20 cellular contexts compared by ENCODE assay signal in the genomic region with DNA sequence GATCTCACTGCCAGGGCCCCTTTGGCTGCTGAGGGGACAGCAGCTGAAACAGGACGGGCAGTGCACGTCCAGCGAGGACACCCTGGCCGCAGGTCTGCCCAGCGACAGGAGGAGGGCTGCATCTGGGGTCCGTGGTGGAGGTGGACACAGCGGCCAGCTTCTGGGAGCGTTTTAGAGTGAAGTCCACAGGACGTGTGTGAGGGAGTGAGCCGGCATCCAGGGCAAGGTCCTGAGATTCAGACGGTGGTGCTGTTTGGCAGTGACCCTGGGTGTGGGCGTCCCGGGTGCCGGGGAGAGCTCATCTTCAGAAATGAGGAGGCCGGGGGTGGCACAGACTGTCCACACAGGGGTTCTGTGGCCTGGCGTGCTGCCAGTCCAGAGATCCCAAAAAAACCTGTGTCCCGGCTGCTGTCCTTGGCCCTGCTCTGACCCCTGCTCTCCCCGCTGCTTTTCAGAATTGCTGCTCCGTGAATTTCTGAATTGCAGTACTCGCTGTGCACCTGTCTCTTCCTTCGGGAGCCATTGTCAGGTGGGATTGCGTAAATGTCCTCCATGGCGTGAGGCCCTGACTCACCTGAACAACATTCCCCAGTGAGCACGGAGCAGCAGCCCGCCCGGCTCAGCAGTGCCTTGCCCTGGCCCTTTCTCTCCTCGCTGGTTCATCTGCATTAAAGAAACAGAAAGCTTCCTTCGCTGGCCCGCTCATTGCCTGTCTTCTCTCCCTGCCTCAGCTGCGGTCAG.
DNase-seq lines count a peak whose midpoint lies in the region; ATAC-seq, FAIRE-seq and TF ChIP-seq lines count a peak whose summit lies in the region.
"Had no signal": no experiment of that assay in that cellular context is flagged by ENCODE, and none has a peak within 500 bp of the region (broad histone marks: within the 10 kb centered on the region; RNA-seq: fewer than 3 reads in every experiment).

No MANE protein-coding gene starts in this region.

- intact Hi-C loops in left ventricle myocardium superior (cut with micrococcal nuclease) (no loop called here), kidney (cut with DNase I) (no loop called here), vagina (cut with DNase I) (no loop called here)

- no peaks in the 10 kb centered on the region for H3K36me3 Mint-ChIP-seq in activated T-cell treated with anti-CD3 and anti-CD28 coated beads, Interleukin-2, amount 50 U/mL, for 4 hours (ENCODE audit: insufficient read depth)

- peaks cover 13% of the 10 kb centered on the region for H3K9me3 Mint-ChIP-seq in activated T-cell treated with anti-CD3 and anti-CD28 coated beads, Interleukin-2, amount 50 U/mL, for 4 hours

- TF ChIP-seq CTCF in right atrium auricular region (IDR thresholded peaks at IDR 0.05) (no peak), kidney (IDR thresholded peaks at IDR 0.05; ENCODE audit: borderline replicate concordance, extremely low read depth, insufficient read depth) (no peak), vagina (IDR thresholded peaks at IDR 0.05) (no peak)

- ATAC-seq in left ventricle myocardium superior, result no peak
- no peak for ATAC-seq in activated T-cell treated with anti-CD3 and anti-CD28 coated beads, Interleukin-2, amount 50 U/mL, for 4 hours
- ATAC-seq: activated T-helper 17 cell treated with anti-CD3 and anti-CD28 coated beads, Interleukin-2, amount 50 U/mL, for 72 hours; left lung had no signal

- H3K27me3 ChIP-seq in right atrium auricular region (no peaks in the 10 kb centered on the region), vagina (no peaks in the 10 kb centered on the region)
- H3K27me3 ChIP-seq: transverse colon had no signal

- peaks cover 0 to 18% of the 10 kb centered on the region in 2 donors for H3K9me3 ChIP-seq in right atrium auricular region
- peaks cover 0 to 6% of the 10 kb centered on the region in 2 donors for H3K9me3 ChIP-seq in kidney (ENCODE audit: control insufficient read depth in 1 of 2, low read length in 2 of 2)
- H3K9me3 ChIP-seq in vagina, result peaks cover 3% of the 10 kb centered on the region

- H3K4me3 ChIP-seq in right atrium auricular region (no peak overlapping the region), kidney (ENCODE audit: low read length in 2 of 2) (no peak overlapping the region), vagina (no peak overlapping the region)
- H3K4me3 ChIP-seq: left lung, transverse colon had no signal

- H3K27ac ChIP-seq in right atrium auricular region (no peak overlapping the region), kidney (ENCODE audit: low read depth in 2 of 2, low read length in 2 of 2) (no peak overlapping the region), vagina (no peak overlapping the region)
- H3K27ac ChIP-seq: left lung, transverse colon had no signal

- TF ChIP-seq POLR2A in vagina (IDR thresholded peaks at IDR 0.05), result no peak

- H3K4me3 Mint-ChIP-seq in activated T-cell treated with anti-CD3 and anti-CD28 coated beads, Interleukin-2, amount 50 U/mL, for 4 hours, result no peak overlapping the region
- H3K4me3 Mint-ChIP-seq: dendritic cell treated with granulocyte-macrophage colony-stimulating factor and Interleukin-4, amounts not matched to agents 40 ng/mL and 50 ng/mL, for 4 days had no signal

- H3K27me3 Mint-ChIP-seq in activated T-cell treated with anti-CD3 and anti-CD28 coated beads, Interleukin-2, amount 50 U/mL, for 4 hours (ENCODE audit: low read depth), result no peaks in the 10 kb centered on the region
- H3K27me3 Mint-ChIP-seq: activated T-helper 17 cell treated with anti-CD3 and anti-CD28 coated beads, Interleukin-2, amount 50 U/mL, for 72 hours had no signal

- no peak for FAIRE-seq in kidney (lab: Jason Lieb, UNC)
- FAIRE-seq: astrocyte had no signal

- H3K4me1 Mint-ChIP-seq in activated T-cell treated with anti-CD3 and anti-CD28 coated beads, Interleukin-2, amount 50 U/mL, for 4 hours (ENCODE audit: low read depth), result peaks cover 62% of the 10 kb centered on the region

- H3K4me1 ChIP-seq in right atrium auricular region (peaks cover 0 to 25% of the 10 kb centered on the region in 2 donors), kidney (ENCODE audit: control insufficient read depth in 1 of 2, insufficient read depth in 1 of 2, low read depth in 1 of 2, low read length in 2 of 2) (no peaks in the 10 kb centered on the region), vagina (no peaks in the 10 kb centered on the region)
- H3K4me1 ChIP-seq: transverse colon had no signal

- H3K36me3 ChIP-seq in right atrium auricular region, result no peaks in the 10 kb centered on the region
- H3K36me3 ChIP-seq in kidney (ENCODE audit: control insufficient read depth in 1 of 2, insufficient read depth in 2 of 2, low read length in 2 of 2), result no peaks in the 10 kb centered on the region
- no peaks in the 10 kb centered on the region for H3K36me3 ChIP-seq in vagina
- H3K36me3 ChIP-seq: left lung, transverse colon had no signal

- no peak overlapping the region for H3K9ac ChIP-seq in kidney (ENCODE audit: low read length in 2 of 2)

- DNase-seq in right atrium auricular region (ENCODE audit: low spot score) (peak; percentile 32), left ventricle myocardium superior (no peak), NCI-H526 treated with DMSO at 0.1 percent for 48 hours (lab: John Stamatoyannopoulos, UW) (peak; percentile 82), kidney (peak; percentile 74), vagina (ENCODE audit: extremely low spot score in 2 of 2) (peak; percentile 64 to 85), HPDE6-E6E7 (ENCODE audit: extremely low spot score) (no peak)
- DNase-seq in activated T-cell treated with anti-CD3 and anti-CD28 coated beads, Interleukin-2, amount 50 U/mL, for 4 hours, result no peak
- DNase-seq in stimulated activated CD8-positive, alpha-beta memory T cell treated with anti-CD3 and anti-CD28 coated beads, Interleukin-4, amount 100 ng/mL, for 48 hours, result no peak
- DNase-seq: activated CD4-positive, alpha-beta T cell treated with anti-CD3 and anti-CD28 coated beads, Interleukin-2, amount 50 U/mL, for 1 hour; AML-193; DMS53; NCI-H2029 treated with DMSO at 0.1 percent for 48 hours; SIG-M5; stimulated activated CD4-positive, alpha-beta T cell treated with anti-CD3 and anti-CD28 coated beads, Interleukin-4, amount 100 ng/mL, for 24 hours; T-helper 9 cell; transverse colon had no signal

Comparison
In these comparisons a context has a peak if more than half of its experiments do, and no peak if none do; other contexts are left out.
1. DNase-seq: peak in right atrium auricular region (single experiment), NCI-H526 treated with DMSO at 0.1 percent for 48 hours (single experiment), kidney (single experiment) and vagina (2 of 2); none in left ventricle myocardium superior (single experiment), activated T-cell treated with anti-CD3 and anti-CD28 coated beads, Interleukin-2, amount 50 U/mL, for 4 hours (single experiment), stimulated activated CD8-positive, alpha-beta memory T cell treated with anti-CD3 and anti-CD28 coated beads, Interleukin-4, amount 100 ng/mL, for 48 hours (single experiment) and HPDE6-E6E7 (single experiment).